In genomic region chr2:52414596-52414995, GRCh38 we compare ENCODE assay signal across 28 cellular contexts.
"Had no signal": no experiment of that assay in that cellular context is flagged by ENCODE, and none has a peak within 500 bp of the region (broad histone marks: within the 10 kb centered on the region; RNA-seq: fewer than 3 reads in every experiment).

No MANE protein-coding gene starts in this region.

- H3K27ac ChIP-seq: adrenal gland, body of pancreas, colonic mucosa, pancreas, prostate gland, sigmoid colon, thoracic aorta had no signal

- H3K4me3 ChIP-seq: adrenal gland, body of pancreas, colonic mucosa, pancreas, prostate gland, sigmoid colon, thoracic aorta had no signal

- H3K36me3 ChIP-seq: adrenal gland, colonic mucosa, pancreas, prostate gland, sigmoid colon, thoracic aorta had no signal

- H3K27me3 ChIP-seq: body of pancreas, colonic mucosa, pancreas, sigmoid colon had no signal

- DNase-seq: activated CD4-positive, alpha-beta T cell treated with anti-CD3 and anti-CD28 coated beads for 4 hours; activated CD4-positive, alpha-beta T cell treated with anti-CD3 and anti-CD28 coated beads, Interleukin-2, amount 50 U/mL, for 4 hours; activated CD4-positive, CD25-positive, alpha-beta regulatory T cell; activated naive CD4-positive, alpha-beta T cell treated with Interleukin-2 at 50 U/mL for 16 hours; activated naive CD8-positive, alpha-beta T cell treated with anti-CD3 and anti-CD28 coated beads for 36 hours; activated T-cell treated with anti-CD3 and anti-CD28 coated beads for 4 hours; activated T-cell treated with anti-CD3 and anti-CD28 coated beads, Interleukin-2, amount 50 U/mL, for 72 hours; adrenal gland; aorta; body of pancreas; cerebellar nuclear complex; colonic mucosa; effector CD8-positive, alpha-beta T cell; head of caudate nucleus; hippocampal formation; kidney; left colon; midbrain; naive thymus-derived CD4-positive, alpha-beta T cell; pancreas; retina; sigmoid colon; small intestine; stimulated activated CD4-positive, alpha-beta T cell treated with anti-CD3 and anti-CD28 coated beads, Interleukin-4, amount 100 ng/mL, for 24 hours; trophoblast cell had no signal

- ATAC-seq: activated T-cell treated with anti-CD3 and anti-CD28 coated beads, Interleukin-2, amount 50 U/mL, for 72 hours; body of pancreas; left colon; naive thymus-derived CD4-positive, alpha-beta T cell; pancreas; stimulated activated effector memory CD8-positive, alpha-beta T cell treated with anti-CD3 and anti-CD28 coated beads, Interleukin-12 subunit alpha, Interleukin-12 subunit beta, amount 100 ng/mL, for 72 hours had no signal

- H3K9me3 ChIP-seq: adrenal gland, body of pancreas, colonic mucosa, pancreas, prostate gland, sigmoid colon, thoracic aorta had no signal
